In genomic region chr1:212955098-212955497, GRCh38 we compare ENCODE assay signal across 22 cellular contexts.
"Had no signal": no experiment of that assay in that cellular context is flagged by ENCODE, and none has a peak within 500 bp of the region (broad histone marks: within the 10 kb centered on the region; RNA-seq: fewer than 3 reads in every experiment).

No MANE protein-coding gene starts in this region.

- DNase-seq: activated CD4-positive, alpha-beta T cell treated with anti-CD3 and anti-CD28 coated beads, Interleukin-2, amount 50 U/mL, for 1 hour; activated naive CD4-positive, alpha-beta T cell; aorta; cerebellar nuclear complex; effector memory CD4-positive, alpha-beta T cell; foreskin fibroblast; glutamatergic neuron; kidney glomerular epithelial cell; left ventricle myocardium superior; mesenchymal stem cell; occipital lobe; stimulated activated CD4-positive, alpha-beta T cell treated with anti-CD3 and anti-CD28 coated beads, Interleukin-4, amount 100 ng/mL, for 4 hours; stimulated activated CD8-positive, alpha-beta memory T cell treated with anti-CD3 and anti-CD28 coated beads, Interleukin-4, amount 100 ng/mL, for 48 hours; stimulated activated naive CD8-positive, alpha-beta T cell treated with anti-CD3 and anti-CD28 coated beads, Interleukin-15, amount 100 ng/mL, for 72 hours; upper lobe of right lung had no signal

- H3K36me3 Mint-ChIP-seq: natural killer cell treated with Interleukin-12 subunit alpha and Interleukin-12 subunit beta and Interleukin-15 and Interleukin-18, amount 100 ng/mL, for 72 hours had no signal

- H3K27me3 ChIP-seq: breast epithelium, right atrium auricular region had no signal

- H3K36me3 ChIP-seq: breast epithelium, right atrium auricular region, upper lobe of right lung had no signal

- H3K4me1 ChIP-seq: breast epithelium had no signal

- ATAC-seq: left ventricle myocardium superior; natural killer cell treated with Interleukin-12 subunit alpha and Interleukin-12 subunit beta and Interleukin-15 and Interleukin-18, amount 100 ng/mL, for 72 hours; stimulated activated naive CD8-positive, alpha-beta T cell treated with anti-CD3 and anti-CD28 coated beads, Interleukin-15, amount 100 ng/mL, for 72 hours; upper lobe of right lung had no signal

- H3K27ac ChIP-seq: breast epithelium, right atrium auricular region, skin epidermis, upper lobe of right lung had no signal

- H3K9me3 ChIP-seq: breast epithelium, right atrium auricular region, upper lobe of right lung had no signal

- H3K4me3 Mint-ChIP-seq: activated T-helper 1 cell treated with anti-CD3 and anti-CD28 coated beads, Interleukin-12 subunit alpha, Interleukin-12 subunit beta, Interleukin-2, Interleukin-4 antibody, amounts not matched to agents 30 ng/mL and 10 ng/mL and 1 ng/mL, durations not matched to agents 14 hours and 24 hours and 36 hours; dendritic cell treated with granulocyte-macrophage colony-stimulating factor and Interleukin-4, amounts not matched to agents 40 ng/mL and 50 ng/mL, for 4 days; natural killer cell treated with Interleukin-12 subunit alpha and Interleukin-12 subunit beta and Interleukin-15 and Interleukin-18, amount 100 ng/mL, for 72 hours; stimulated activated naive CD8-positive, alpha-beta T cell treated with anti-CD3 and anti-CD28 coated beads, Interleukin-15, amount 100 ng/mL, for 72 hours had no signal

- H3K27ac Mint-ChIP-seq: activated T-helper 1 cell treated with anti-CD3 and anti-CD28 coated beads, Interleukin-12 subunit alpha, Interleukin-12 subunit beta, Interleukin-2, Interleukin-4 antibody, amounts not matched to agents 30 ng/mL and 10 ng/mL and 1 ng/mL, durations not matched to agents 14 hours and 24 hours and 36 hours; dendritic cell treated with granulocyte-macrophage colony-stimulating factor and Interleukin-4, amounts not matched to agents 40 ng/mL and 50 ng/mL, for 4 days; natural killer cell treated with Interleukin-12 subunit alpha and Interleukin-12 subunit beta and Interleukin-15 and Interleukin-18, amount 100 ng/mL, for 72 hours; progenitor cell of endocrine pancreas; stimulated activated naive CD8-positive, alpha-beta T cell treated with anti-CD3 and anti-CD28 coated beads, Interleukin-15, amount 100 ng/mL, for 72 hours had no signal

- H3K9me3 Mint-ChIP-seq: activated T-helper 1 cell treated with anti-CD3 and anti-CD28 coated beads, Interleukin-12 subunit alpha, Interleukin-12 subunit beta, Interleukin-2, Interleukin-4 antibody, amounts not matched to agents 30 ng/mL and 10 ng/mL and 1 ng/mL, durations not matched to agents 14 hours and 24 hours and 36 hours; dendritic cell treated with granulocyte-macrophage colony-stimulating factor and Interleukin-4, amounts not matched to agents 40 ng/mL and 50 ng/mL, for 4 days; natural killer cell treated with Interleukin-12 subunit alpha and Interleukin-12 subunit beta and Interleukin-15 and Interleukin-18, amount 100 ng/mL, for 72 hours; stimulated activated naive CD8-positive, alpha-beta T cell treated with anti-CD3 and anti-CD28 coated beads, Interleukin-15, amount 100 ng/mL, for 72 hours had no signal

- H3K4me3 ChIP-seq: breast epithelium, right atrium auricular region, skin epidermis, upper lobe of right lung had no signal
